13 cellular contexts compared by ENCODE assay signal in genomic region chr7:28478661-28479060, GRCh38.
DNase-seq lines count a peak whose midpoint lies in the region; ATAC-seq, FAIRE-seq and TF ChIP-seq lines count a peak whose summit lies in the region.
"Had no signal": no experiment of that assay in that cellular context is flagged by ENCODE, and none has a peak within 500 bp of the region (broad histone marks: within the 10 kb centered on the region; RNA-seq: fewer than 3 reads in every experiment).

No MANE protein-coding gene starts in this region.

- POLR2A ChIA-PET in HEK293 (lab: Yijun Ruan, JAX) = no interaction called here
- POLR2A ChIA-PET in GM12878 (lab: Charles Lee) = interaction anchor here (0.6 to 5.4 kb wide), 22 partner anchors 9 to 143 kb away, joined by 3 to 81 read pairs (median 5); partner anchors contain the start of gene CREB5

- no peak for TF ChIP-seq RAD21 in GM12878 (IDR thresholded peaks at IDR 0.05; ENCODE audit: insufficient read depth, low read depth, low read length)

- in situ Hi-C loops in GM12878 (cut with MboI) = loop anchor here (5.0 kb wide), 1 partner anchor 144 kb away; no protein-coding TSS in a partner anchor

- intact Hi-C loops in GM12878 (cut with micrococcal nuclease; ENCODE audit: unreplicated experiment) = loop anchor here (1.0 to 5.0 kb wide), 8 partner anchors 31 to 209 kb away; no protein-coding TSS in a partner anchor

- no peak for TF ChIP-seq POLR2A in GM12878 (IDR thresholded peaks at IDR 0.05; ENCODE audit: low read depth, low read length)

- RAD21 ChIA-PET in GM12878 (lab: Charles Lee; ENCODE audit: unreplicated experiment) = interaction anchor here (0.8 to 7.4 kb wide), 28 partner anchors 10 to 339 kb away, joined by 3 to 192 read pairs (median 6); partner anchors contain the start of gene CREB5

- no peaks in the 10 kb centered on the region for H3K79me2 ChIP-seq in GM12878 (ENCODE audit: control insufficient read depth, insufficient read depth, low read length)

- no peaks in the 10 kb centered on the region for H3K9me3 ChIP-seq in HEK293 (ENCODE audit: control insufficient read depth, insufficient read depth, low read depth, low read length)
- H3K9me3 ChIP-seq in GM12878 (replicated peaks; ENCODE audit: control insufficient read depth, insufficient read depth, low read length) = no peaks in the 10 kb centered on the region
- H3K9me3 ChIP-seq in effector memory CD4-positive, alpha-beta T cell (ENCODE audit: control insufficient read depth, low read length) = no peaks in the 10 kb centered on the region

- peak; percentile 48 for ATAC-seq in GM12878
- ATAC-seq: K562 had no signal

- TF ChIP-seq EP300 in GM12878 (IDR thresholded peaks at IDR 0.05; ENCODE audit: borderline replicate concordance in 1 of 2, control insufficient read depth in 1 of 2, low read depth in 2 of 2, low read length in 2 of 2) = no peak

- H3K4me2 ChIP-seq in GM12878 (ENCODE audit: control insufficient read depth, insufficient read depth) = peak overlapping the region; percentile 59; the same call in 1 of the 2 replicates

- no peaks in the 10 kb centered on the region for H3K27me3 ChIP-seq in GM12878 (replicated peaks in 1 of 2; ENCODE audit: control insufficient read depth in 2 of 2, insufficient read depth in 2 of 2, low read length in 1 of 2)
- H3K27me3 ChIP-seq in effector memory CD4-positive, alpha-beta T cell (replicated peaks; ENCODE audit: control insufficient read depth, insufficient read depth, low read length, poor library complexity, severe bottlenecking) = no peaks in the 10 kb centered on the region

- H3K9ac ChIP-seq in GM12878 (ENCODE audit: control insufficient read depth, insufficient read depth, low read length) = no peak overlapping the region

- no TSS peak for BruUV-seq in GM12878 (replicated peaks; lab: Mats Ljungman, UMichigan)

- H3K27ac ChIP-seq in HEK293 (ENCODE audit: extremely low read depth, low read depth, low read length) (no peak overlapping the region), GM12878 (ENCODE audit: control insufficient read depth, insufficient read depth) (peak overlapping the region; percentile 90)
- no peak overlapping the region for H3K27ac ChIP-seq in effector memory CD4-positive, alpha-beta T cell (ENCODE audit: insufficient read depth, low read length, poor library complexity, severe bottlenecking)

- H2AFZ ChIP-seq in GM12878 (ENCODE audit: control insufficient read depth, low read depth, low read length) = no peak overlapping the region

- H3K4me3 ChIP-seq in HEK293 (ENCODE audit: low read depth, low read length) (no peak overlapping the region), GM12878 (no peak overlapping the region)
- H3K4me3 ChIP-seq in effector memory CD4-positive, alpha-beta T cell (ENCODE audit: insufficient read depth, low read depth, low read length, poor library complexity, severe bottlenecking) = no peak overlapping the region
- H3K4me3 ChIP-seq: K562 had no signal

- H3K36me3 ChIP-seq in HEK293 (ENCODE audit: control insufficient read depth in 2 of 2, insufficient read depth in 1 of 2, low read length in 2 of 2) = no peaks in the 10 kb centered on the region
- H3K36me3 ChIP-seq in GM12878 (ENCODE audit: control insufficient read depth in 2 of 2, insufficient read depth in 2 of 2, low read length in 1 of 2) = no peaks in the 10 kb centered on the region; a peak in 1 of 4 replicates
- no peaks in the 10 kb centered on the region for H3K36me3 ChIP-seq in effector memory CD4-positive, alpha-beta T cell (ENCODE audit: control insufficient read depth, insufficient read depth, low read length)

- DNase-seq in Daoy (ENCODE audit: low read depth) = peak; percentile 22
- DNase-seq in NCI-H748 (lab: John Stamatoyannopoulos, UW; ENCODE audit: unreplicated experiment) = peak; percentile 93
- DNase-seq in GM12878 (ENCODE audit: low read depth, low spot score) = no peak
- no peak for DNase-seq in effector memory CD4-positive, alpha-beta T cell
- no peak for DNase-seq in activated CD8-positive, alpha-beta memory T cell treated with anti-CD3 and anti-CD28 coated beads for 24 hours
- no peak for DNase-seq in HuH-7.5 (ENCODE audit: low spot score)
- DNase-seq in AML-193 (lab: John Stamatoyannopoulos, UW) = no peak
- DNase-seq: NCI-H1436, RPMI8226, SIG-M5 had no signal

- CTCF ChIA-PET in HEK293 (lab: Yijun Ruan, JAX) = interaction anchor here (0.8 to 1.3 kb wide), 2 partner anchors 14 to 89 kb away, joined by 4 to 10 read pairs; no protein-coding TSS in a partner anchor
- CTCF ChIA-PET in GM12878 (lab: Yijun Ruan, JAX) = interaction anchor here (0.7 to 5.4 kb wide), 24 partner anchors 9 to 337 kb away, joined by 3 to 48 read pairs (median 4); partner anchors contain the start of gene CREB5

- SMC1A ChIA-PET in GM12878 (lab: Charles Lee; ENCODE audit: uncharacterized antibody, unreplicated experiment) = interaction anchor here (0.8 to 11.7 kb wide), 34 partner anchors 10 to 337 kb away, joined by 3 to 177 read pairs (median 6); partner anchors contain the start of gene CREB5

- no peak for FAIRE-seq in GM12878 (lab: Jason Lieb, UNC)
- FAIRE-seq: H1, K562 had no signal

- 77% methylated on average over 2 of the region's 2 CpGs for WGBS in GM12878 (ENCODE audit: insufficient coverage, insufficient replicate concordance, low lambda C conversion rate, missing lambda C conversion rate)

- H4K20me1 ChIP-seq in GM12878 (ENCODE audit: control insufficient read depth, insufficient read depth) = no peaks in the 10 kb centered on the region

- peaks cover 39% of the 10 kb centered on the region for H3K4me1 ChIP-seq in HEK293 (ENCODE audit: control insufficient read depth, insufficient read depth, low read length)
- H3K4me1 ChIP-seq in GM12878 (ENCODE audit: control insufficient read depth, insufficient read depth, low read length) = peaks cover 41% of the 10 kb centered on the region
- no peaks in the 10 kb centered on the region for H3K4me1 ChIP-seq in effector memory CD4-positive, alpha-beta T cell (ENCODE audit: control insufficient read depth, insufficient read depth, low read length, poor library complexity, severe bottlenecking)

- no peak for TF ChIP-seq CTCF in HEK293 (tag by site-specific recombination; IDR thresholded peaks at IDR 0.05)
- TF ChIP-seq CTCF in GM12878 (IDR thresholded peaks at IDR 0.05 in 2 of 3, conservative IDR thresholded peaks at IDR 0.05 in 1 of 3; ENCODE audit: control insufficient read depth in 2 of 3, extremely low read depth in 1 of 3, insufficient read depth in 1 of 3, low read depth in 3 of 3, low read length in 3 of 3) = no peak

TF ChIP-seq in HEK293, 187 proteins besides CTCF, POLR2A, EP300 and RAD21 (continues in another document):
- TF ChIP-seq ZNF391 (tag by site-specific recombination; IDR thresholded peaks at IDR 0.05; ENCODE audit: borderline replicate concordance, low read depth) (no peak), ZNF785 (tag by site-specific recombination; IDR thresholded peaks at IDR 0.05) (no peak), PRDM1 (tag by site-specific recombination; IDR thresholded peaks at IDR 0.05) (no peak), OSR2 (tag by site-specific recombination; IDR thresholded peaks at IDR 0.05) (peak; percentile 34; the same call in 1 of the 2 replicates), ZSCAN5A (tag by site-specific recombination; IDR thresholded peaks at IDR 0.05) (no peak), ZNF670 (tag by site-specific recombination; IDR thresholded peaks at IDR 0.05; ENCODE audit: low read depth) (no peak), ZNF629 (tag by site-specific recombination; IDR thresholded peaks at IDR 0.05) (no peak), TRIM28 (IDR thresholded peaks at IDR 0.05; ENCODE audit: borderline replicate concordance, low read length) (no peak)

TF ChIP-seq in GM12878, 131 proteins besides CTCF, POLR2A, EP300 and RAD21 (continues in another document):
- TF ChIP-seq POLR2AphosphoS5 (IDR thresholded peaks at IDR 0.05; ENCODE audit: low read length) = no peak
- TF ChIP-seq, protein P1, sequence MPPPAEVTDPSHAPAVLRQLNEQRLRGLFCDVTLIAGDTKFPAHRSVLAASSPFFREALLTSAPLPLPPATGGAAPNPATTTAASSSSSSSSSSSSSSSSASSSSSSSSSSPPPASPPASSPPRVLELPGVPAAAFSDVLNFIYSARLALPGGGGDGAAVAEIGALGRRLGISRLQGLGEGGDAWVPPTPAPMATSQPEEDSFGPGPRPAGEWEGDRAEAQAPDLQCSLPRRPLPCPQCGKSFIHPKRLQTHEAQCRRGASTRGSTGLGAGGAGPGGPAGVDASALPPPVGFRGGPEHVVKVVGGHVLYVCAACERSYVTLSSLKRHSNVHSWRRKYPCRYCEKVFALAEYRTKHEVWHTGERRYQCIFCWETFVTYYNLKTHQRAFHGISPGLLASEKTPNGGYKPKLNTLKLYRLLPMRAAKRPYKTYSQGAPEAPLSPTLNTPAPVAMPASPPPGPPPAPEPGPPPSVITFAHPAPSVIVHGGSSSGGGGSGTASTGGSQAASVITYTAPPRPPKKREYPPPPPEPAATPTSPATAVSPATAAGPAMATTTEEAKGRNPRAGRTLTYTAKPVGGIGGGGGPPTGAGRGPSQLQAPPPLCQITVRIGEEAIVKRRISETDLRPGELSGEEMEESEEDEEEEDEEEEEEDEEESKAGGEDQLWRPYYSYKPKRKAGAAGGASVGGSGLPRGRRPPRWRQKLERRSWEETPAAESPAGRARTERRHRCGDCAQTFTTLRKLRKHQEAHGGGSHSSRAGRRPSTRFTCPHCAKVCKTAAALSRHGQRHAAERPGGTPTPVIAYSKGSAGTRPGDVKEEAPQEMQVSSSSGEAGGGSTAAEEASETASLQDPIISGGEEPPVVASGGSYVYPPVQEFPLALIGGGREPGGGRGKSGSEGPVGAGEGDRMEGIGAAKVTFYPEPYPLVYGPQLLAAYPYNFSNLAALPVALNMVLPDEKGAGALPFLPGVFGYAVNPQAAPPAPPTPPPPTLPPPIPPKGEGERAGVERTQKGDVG (CRISPR knock-in tag; IDR thresholded peaks at IDR 0.05) = no peak
- TF ChIP-seq RB1 (IDR thresholded peaks at IDR 0.05; ENCODE audit: borderline replicate concordance) = no peak
- peak; percentile 38; the same call in 1 of the 2 replicates for TF ChIP-seq JUNB (IDR thresholded peaks at IDR 0.05)
- TF ChIP-seq, protein P2, sequence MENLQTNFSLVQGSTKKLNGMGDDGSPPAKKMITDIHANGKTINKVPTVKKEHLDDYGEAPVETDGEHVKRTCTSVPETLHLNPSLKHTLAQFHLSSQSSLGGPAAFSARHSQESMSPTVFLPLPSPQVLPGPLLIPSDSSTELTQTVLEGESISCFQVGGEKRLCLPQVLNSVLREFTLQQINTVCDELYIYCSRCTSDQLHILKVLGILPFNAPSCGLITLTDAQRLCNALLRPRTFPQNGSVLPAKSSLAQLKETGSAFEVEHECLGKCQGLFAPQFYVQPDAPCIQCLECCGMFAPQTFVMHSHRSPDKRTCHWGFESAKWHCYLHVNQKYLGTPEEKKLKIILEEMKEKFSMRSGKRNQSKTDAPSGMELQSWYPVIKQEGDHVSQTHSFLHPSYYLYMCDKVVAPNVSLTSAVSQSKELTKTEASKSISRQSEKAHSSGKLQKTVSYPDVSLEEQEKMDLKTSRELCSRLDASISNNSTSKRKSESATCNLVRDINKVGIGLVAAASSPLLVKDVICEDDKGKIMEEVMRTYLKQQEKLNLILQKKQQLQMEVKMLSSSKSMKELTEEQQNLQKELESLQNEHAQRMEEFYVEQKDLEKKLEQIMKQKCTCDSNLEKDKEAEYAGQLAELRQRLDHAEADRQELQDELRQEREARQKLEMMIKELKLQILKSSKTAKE (IDR thresholded peaks at IDR 0.05; ENCODE audit: low read depth, poor library complexity, severe bottlenecking) = no peak

Comparison
In these comparisons a context has a peak if more than half of its experiments do, and no peak if none do; other contexts are left out.
1. DNase-seq: peak in Daoy (single experiment) and NCI-H748 (single experiment); none in GM12878 (single experiment), effector memory CD4-positive, alpha-beta T cell (0 of 3), activated CD8-positive, alpha-beta memory T cell treated with anti-CD3 and anti-CD28 coated beads for 24 hours (single experiment), HuH-7.5 (single experiment) and AML-193 (0 of 2).